26 cellular contexts compared by ENCODE assay signal in the genomic region with DNA sequence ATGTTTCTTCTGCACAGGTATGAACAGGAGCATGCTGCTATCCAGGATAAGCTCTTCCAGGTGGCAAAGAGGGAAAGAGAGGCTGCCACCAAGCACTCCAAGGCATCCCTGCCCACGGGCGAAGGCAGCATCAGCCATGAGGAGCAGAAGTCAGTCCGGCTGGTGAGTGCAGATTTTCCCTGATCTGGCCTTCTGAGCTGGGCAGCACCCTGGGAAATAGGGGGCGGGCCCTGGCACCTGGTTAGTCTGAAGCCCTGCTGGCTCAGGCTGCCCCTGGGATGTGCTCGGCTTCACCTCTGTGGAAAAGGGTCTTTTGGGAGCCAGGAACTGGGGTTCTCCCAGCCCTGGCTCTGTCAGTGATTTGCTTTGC.
"Had no signal": no experiment of that assay in that cellular context is flagged by ENCODE, and none has a peak within 500 bp of the region (broad histone marks: within the 10 kb centered on the region; RNA-seq: fewer than 3 reads in every experiment).

No MANE protein-coding gene starts in this region.

- H3K36me3 ChIP-seq: adrenal gland, gastrocnemius medialis had no signal

- H3K4me1 ChIP-seq: adrenal gland, body of pancreas, esophagus muscularis mucosa, foreskin keratinocyte, gastrocnemius medialis had no signal

- H3K4me3 ChIP-seq: adrenal gland, body of pancreas, esophagus muscularis mucosa, gastrocnemius medialis had no signal

- H3K27me3 ChIP-seq: adrenal gland, body of pancreas, esophagus muscularis mucosa, foreskin keratinocyte, gastrocnemius medialis had no signal

- H3K27ac ChIP-seq: adrenal gland, body of pancreas, esophagus muscularis mucosa, foreskin keratinocyte, gastrocnemius medialis had no signal

- DNase-seq: activated CD4-positive, alpha-beta memory T cell treated with anti-CD3 and anti-CD28 coated beads for 36 hours; activated CD4-positive, alpha-beta T cell treated with anti-CD3 and anti-CD28 coated beads for 48 hours; activated CD8-positive, alpha-beta memory T cell treated with anti-CD3 and anti-CD28 coated beads, Interleukin-2, amount 10 ng/mL, durations not matched to agents 7 days and 5 days; activated CD8-positive, alpha-beta memory T cell treated with anti-CD3 and anti-CD28 coated beads, Interleukin-2, amount 50 U/mL, for 4 hours; activated CD8-positive, alpha-beta T cell treated with anti-CD3 and anti-CD28 coated beads, Interleukin-2, amount 10 ng/mL, durations not matched to agents 7 days and 5 days; activated effector memory CD4-positive, alpha-beta T cell treated with anti-CD3 and anti-CD28 coated beads, Interleukin-2, amount 50 U/mL, for 16 hours; activated naive CD4-positive, alpha-beta T cell treated with anti-CD3 and anti-CD28 coated beads for 36 hours; activated naive CD8-positive, alpha-beta T cell treated with anti-CD3 and anti-CD28 coated beads for 36 hours; activated naive CD8-positive, alpha-beta T cell treated with anti-CD3 and anti-CD28 coated beads, Interleukin-2, amount 50 U/mL, for 24 hours; activated T-cell treated with anti-CD3 and anti-CD28 coated beads, Interleukin-2, amount 50 U/mL, for 1 hour; activated T-cell treated with anti-CD3 and anti-CD28 coated beads, Interleukin-2, amount 50 U/mL, for 48 hours; amygdala; aorta; body of pancreas; caudate nucleus; cortex of kidney; dermis blood vessel endothelial cell; effector CD4-positive, alpha-beta T cell; effector memory CD8-positive, alpha-beta T cell; erythroblast; foreskin keratinocyte; gastrocnemius medialis; glutamatergic neuron; T-helper 2 cell had no signal

- ATAC-seq: activated CD8-positive, alpha-beta memory T cell treated with anti-CD3 and anti-CD28 coated beads, Interleukin-2, amount 10 ng/mL, durations not matched to agents 7 days and 5 days; activated CD8-positive, alpha-beta T cell treated with anti-CD3 and anti-CD28 coated beads, Interleukin-2, amount 10 ng/mL, durations not matched to agents 7 days and 5 days; activated naive CD8-positive, alpha-beta T cell treated with anti-CD3 and anti-CD28 coated beads, Interleukin-2, amount 50 U/mL, for 24 hours; body of pancreas; effector memory CD8-positive, alpha-beta T cell; foreskin keratinocyte; gastrocnemius medialis had no signal

- H3K9me3 ChIP-seq: adrenal gland, body of pancreas, esophagus muscularis mucosa, gastrocnemius medialis had no signal
